ENCODE assay signal across 1 cellular context in genomic region chr2:241771286-241772062, GRCh38.
TF ChIP-seq lines count a peak whose summit lies in the region.

No MANE protein-coding gene starts in this region.

TF ChIP-seq in HepG2, 621 proteins besides CTCF, POLR2A, EP300 and RAD21 (continues in another document):
- TF ChIP-seq ZNF260 (CRISPR knock-in tag; IDR thresholded peaks at IDR 0.05; ENCODE audit: borderline replicate concordance, low read depth) (0 out of 2 replicates have a peak, but pooled peaks have one; percentile 80), TBP (CRISPR knock-in tag; IDR thresholded peaks at IDR 0.05) (peak; percentile 69; the same call in 1 of the 2 replicates), KLF6 (CRISPR knock-in tag; IDR thresholded peaks at IDR 0.05) (peak; percentile 87; the same call in 1 of the 2 replicates), HBP1 (CRISPR knock-in tag; IDR thresholded peaks at IDR 0.05; ENCODE audit: low read depth) (no peak), ELK4 (CRISPR knock-in tag; IDR thresholded peaks at IDR 0.05; ENCODE audit: borderline replicate concordance) (no peak), CCDC6 (CRISPR knock-in tag; IDR thresholded peaks at IDR 0.05) (peak; percentile 87), ZSCAN9 (CRISPR knock-in tag; IDR thresholded peaks at IDR 0.05; ENCODE audit: borderline replicate concordance) (no peak), HNF4A (CRISPR knock-in tag; IDR thresholded peaks at IDR 0.05) (peak; percentile 52), THAP11 (CRISPR knock-in tag; IDR thresholded peaks at IDR 0.05) (peak; percentile 34; the same call in 1 of the 2 replicates), REXO4 (CRISPR knock-in tag; IDR thresholded peaks at IDR 0.05; ENCODE audit: borderline replicate concordance) (peak; percentile 32; the same call in 1 of the 2 replicates), SATB2 (CRISPR knock-in tag; IDR thresholded peaks at IDR 0.05) (peak; percentile 78), BORCS8-MEF2B (CRISPR knock-in tag; IDR thresholded peaks at IDR 0.05) (peak; percentile 97), ZNF781 (CRISPR knock-in tag; IDR thresholded peaks at IDR 0.05; ENCODE audit: borderline replicate concordance, not compliant biosample characterization) (peak; percentile 97), KDM6A (CRISPR knock-in tag; IDR thresholded peaks at IDR 0.05; ENCODE audit: low read depth) (no peak), ZFP91 (CRISPR knock-in tag; IDR thresholded peaks at IDR 0.05; ENCODE audit: borderline replicate concordance) (peak; percentile 76), ZNF207 (IDR thresholded peaks at IDR 0.05; ENCODE audit: borderline replicate concordance) (no peak), IKZF1 (IDR thresholded peaks at IDR 0.05) (no peak), BRCA1 (CRISPR knock-in tag; IDR thresholded peaks at IDR 0.05) (0 out of 2 replicates have a peak, but pooled peaks have one; percentile 13), ZNF746 (CRISPR knock-in tag; IDR thresholded peaks at IDR 0.05) (peak; percentile 87), MTA1 (CRISPR knock-in tag; IDR thresholded peaks at IDR 0.05; ENCODE audit: borderline replicate concordance) (peak; percentile 89), ZNF678 (CRISPR knock-in tag; IDR thresholded peaks at IDR 0.05) (peak; percentile 67; the same call in 1 of the 2 replicates), ZNF850 (CRISPR knock-in tag; conservative IDR thresholded peaks at IDR 0.05) (peak; percentile 17; the same call in 1 of the 2 replicates), ZSCAN20 (CRISPR knock-in tag; IDR thresholded peaks at IDR 0.05; ENCODE audit: borderline replicate concordance) (peak; percentile 70; the same call in 1 of the 2 replicates), ZMYM2 (CRISPR knock-in tag; IDR thresholded peaks at IDR 0.05) (peak; percentile 77; the same call in 1 of the 2 replicates), ZNF441 (CRISPR knock-in tag; IDR thresholded peaks at IDR 0.05; ENCODE audit: borderline replicate concordance) (peak; percentile 89), RAD51 (IDR thresholded peaks at IDR 0.05; ENCODE audit: borderline replicate concordance) (no peak), SP4 (CRISPR knock-in tag; IDR thresholded peaks at IDR 0.05) (peak; percentile 70; the same call in 1 of the 2 replicates), MNT (IDR thresholded peaks at IDR 0.05) (peak; percentile 58), ZNF598 (CRISPR knock-in tag; IDR thresholded peaks at IDR 0.05; ENCODE audit: borderline replicate concordance) (peak; percentile 94; the same call in 1 of the 2 replicates), CHD2 (IDR thresholded peaks at IDR 0.05; ENCODE audit: low read depth, low read length) (peak; percentile 10; the same call in 1 of the 2 replicates), SOX6 (IDR thresholded peaks at IDR 0.05) (no peak), SOX6 (CRISPR knock-in tag; IDR thresholded peaks at IDR 0.05) (peak; percentile 86), ZC3H13 (CRISPR knock-in tag; IDR thresholded peaks at IDR 0.05) (peak; percentile 97), HHEX (CRISPR knock-in tag; IDR thresholded peaks at IDR 0.05) (peak; percentile 4; the same call in 1 of the 2 replicates), NFE2L1 (CRISPR knock-in tag; IDR thresholded peaks at IDR 0.05; ENCODE audit: borderline replicate concordance) (peak; percentile 91; the same call in 1 of the 2 replicates)
- TF ChIP-seq, protein P1, sequence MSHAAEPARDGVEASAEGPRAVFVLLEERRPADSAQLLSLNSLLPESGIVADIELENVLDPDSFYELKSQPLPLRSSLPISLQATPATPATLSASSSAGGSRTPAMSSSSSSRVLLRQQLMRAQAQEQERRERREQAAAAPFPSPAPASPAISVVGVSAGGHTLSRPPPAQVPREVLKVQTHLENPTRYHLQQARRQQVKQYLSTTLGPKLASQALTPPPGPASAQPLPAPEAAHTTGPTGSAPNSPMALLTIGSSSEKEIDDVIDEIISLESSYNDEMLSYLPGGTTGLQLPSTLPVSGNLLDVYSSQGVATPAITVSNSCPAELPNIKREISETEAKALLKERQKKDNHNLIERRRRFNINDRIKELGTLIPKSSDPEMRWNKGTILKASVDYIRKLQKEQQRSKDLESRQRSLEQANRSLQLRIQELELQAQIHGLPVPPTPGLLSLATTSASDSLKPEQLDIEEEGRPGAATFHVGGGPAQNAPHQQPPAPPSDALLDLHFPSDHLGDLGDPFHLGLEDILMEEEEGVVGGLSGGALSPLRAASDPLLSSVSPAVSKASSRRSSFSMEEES (CRISPR knock-in tag; IDR thresholded peaks at IDR 0.05): peak; percentile 79; the same call in 1 of the 2 replicates
- TF ChIP-seq, protein P2, sequence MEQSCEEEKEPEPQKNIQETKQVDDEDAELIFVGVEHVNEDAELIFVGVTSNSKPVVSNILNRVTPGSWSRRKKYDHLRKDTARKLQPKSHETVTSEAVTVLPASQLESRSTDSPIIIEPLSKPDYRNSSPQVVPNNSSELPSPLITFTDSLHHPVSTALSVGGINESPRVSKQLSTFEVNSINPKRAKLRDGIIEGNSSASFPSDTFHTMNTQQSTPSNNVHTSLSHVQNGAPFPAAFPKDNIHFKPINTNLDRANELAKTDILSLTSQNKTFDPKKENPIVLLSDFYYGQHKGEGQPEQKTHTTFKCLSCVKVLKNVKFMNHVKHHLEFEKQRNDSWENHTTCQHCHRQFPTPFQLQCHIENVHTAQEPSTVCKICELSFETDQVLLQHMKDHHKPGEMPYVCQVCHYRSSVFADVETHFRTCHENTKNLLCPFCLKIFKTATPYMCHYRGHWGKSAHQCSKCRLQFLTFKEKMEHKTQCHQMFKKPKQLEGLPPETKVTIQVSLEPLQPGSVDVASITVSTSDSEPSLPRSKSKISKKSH (CRISPR knock-in tag; IDR thresholded peaks at IDR 0.05; ENCODE audit: borderline replicate concordance): peak; percentile 82; the same call in 1 of the 2 replicates
- TF ChIP-seq, protein P3, sequence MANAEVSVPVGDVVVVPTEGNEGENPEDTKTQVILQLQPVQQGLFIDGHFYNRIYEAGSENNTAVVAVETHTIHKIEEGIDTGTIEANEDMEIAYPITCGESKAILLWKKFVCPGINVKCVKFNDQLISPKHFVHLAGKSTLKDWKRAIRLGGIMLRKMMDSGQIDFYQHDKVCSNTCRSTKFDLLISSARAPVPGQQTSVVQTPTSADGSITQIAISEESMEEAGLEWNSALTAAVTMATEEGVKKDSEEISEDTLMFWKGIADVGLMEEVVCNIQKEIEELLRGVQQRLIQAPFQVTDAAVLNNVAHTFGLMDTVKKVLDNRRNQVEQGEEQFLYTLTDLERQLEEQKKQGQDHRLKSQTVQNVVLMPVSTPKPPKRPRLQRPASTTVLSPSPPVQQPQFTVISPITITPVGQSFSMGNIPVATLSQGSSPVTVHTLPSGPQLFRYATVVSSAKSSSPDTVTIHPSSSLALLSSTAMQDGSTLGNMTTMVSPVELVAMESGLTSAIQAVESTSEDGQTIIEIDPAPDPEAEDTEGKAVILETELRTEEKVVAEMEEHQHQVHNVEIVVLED (CRISPR knock-in tag; IDR thresholded peaks at IDR 0.05; ENCODE audit: borderline replicate concordance): peak; percentile 54; the same call in 1 of the 2 replicates
- TF ChIP-seq, protein P4, sequence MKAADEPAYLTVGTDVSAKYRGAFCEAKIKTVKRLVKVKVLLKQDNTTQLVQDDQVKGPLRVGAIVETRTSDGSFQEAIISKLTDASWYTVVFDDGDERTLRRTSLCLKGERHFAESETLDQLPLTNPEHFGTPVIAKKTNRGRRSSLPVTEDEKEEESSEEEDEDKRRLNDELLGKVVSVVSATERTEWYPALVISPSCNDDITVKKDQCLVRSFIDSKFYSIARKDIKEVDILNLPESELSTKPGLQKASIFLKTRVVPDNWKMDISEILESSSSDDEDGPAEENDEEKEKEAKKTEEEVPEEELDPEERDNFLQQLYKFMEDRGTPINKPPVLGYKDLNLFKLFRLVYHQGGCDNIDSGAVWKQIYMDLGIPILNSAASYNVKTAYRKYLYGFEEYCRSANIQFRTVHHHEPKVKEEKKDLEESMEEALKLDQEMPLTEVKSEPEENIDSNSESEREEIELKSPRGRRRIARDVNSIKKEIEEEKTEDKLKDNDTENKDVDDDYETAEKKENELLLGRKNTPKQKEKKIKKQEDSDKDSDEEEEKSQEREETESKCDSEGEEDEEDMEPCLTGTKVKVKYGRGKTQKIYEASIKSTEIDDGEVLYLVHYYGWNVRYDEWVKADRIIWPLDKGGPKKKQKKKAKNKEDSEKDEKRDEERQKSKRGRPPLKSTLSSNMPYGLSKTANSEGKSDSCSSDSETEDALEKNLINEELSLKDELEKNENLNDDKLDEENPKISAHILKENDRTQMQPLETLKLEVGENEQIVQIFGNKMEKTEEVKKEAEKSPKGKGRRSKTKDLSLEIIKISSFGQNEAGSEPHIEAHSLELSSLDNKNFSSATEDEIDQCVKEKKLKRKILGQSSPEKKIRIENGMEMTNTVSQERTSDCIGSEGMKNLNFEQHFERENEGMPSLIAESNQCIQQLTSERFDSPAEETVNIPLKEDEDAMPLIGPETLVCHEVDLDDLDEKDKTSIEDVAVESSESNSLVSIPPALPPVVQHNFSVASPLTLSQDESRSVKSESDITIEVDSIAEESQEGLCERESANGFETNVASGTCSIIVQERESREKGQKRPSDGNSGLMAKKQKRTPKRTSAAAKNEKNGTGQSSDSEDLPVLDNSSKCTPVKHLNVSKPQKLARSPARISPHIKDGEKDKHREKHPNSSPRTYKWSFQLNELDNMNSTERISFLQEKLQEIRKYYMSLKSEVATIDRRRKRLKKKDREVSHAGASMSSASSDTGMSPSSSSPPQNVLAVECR (CRISPR knock-in tag; IDR thresholded peaks at IDR 0.05; ENCODE audit: borderline replicate concordance): peak; percentile 66; the same call in 1 of the 2 replicates
- TF ChIP-seq, protein P5, sequence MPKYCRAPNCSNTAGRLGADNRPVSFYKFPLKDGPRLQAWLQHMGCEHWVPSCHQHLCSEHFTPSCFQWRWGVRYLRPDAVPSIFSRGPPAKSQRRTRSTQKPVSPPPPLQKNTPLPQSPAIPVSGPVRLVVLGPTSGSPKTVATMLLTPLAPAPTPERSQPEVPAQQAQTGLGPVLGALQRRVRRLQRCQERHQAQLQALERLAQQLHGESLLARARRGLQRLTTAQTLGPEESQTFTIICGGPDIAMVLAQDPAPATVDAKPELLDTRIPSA (CRISPR knock-in tag; IDR thresholded peaks at IDR 0.05; ENCODE audit: borderline replicate concordance): 0 out of 2 replicates have a peak, but pooled peaks have one; percentile 19
- TF ChIP-seq, protein P6, sequence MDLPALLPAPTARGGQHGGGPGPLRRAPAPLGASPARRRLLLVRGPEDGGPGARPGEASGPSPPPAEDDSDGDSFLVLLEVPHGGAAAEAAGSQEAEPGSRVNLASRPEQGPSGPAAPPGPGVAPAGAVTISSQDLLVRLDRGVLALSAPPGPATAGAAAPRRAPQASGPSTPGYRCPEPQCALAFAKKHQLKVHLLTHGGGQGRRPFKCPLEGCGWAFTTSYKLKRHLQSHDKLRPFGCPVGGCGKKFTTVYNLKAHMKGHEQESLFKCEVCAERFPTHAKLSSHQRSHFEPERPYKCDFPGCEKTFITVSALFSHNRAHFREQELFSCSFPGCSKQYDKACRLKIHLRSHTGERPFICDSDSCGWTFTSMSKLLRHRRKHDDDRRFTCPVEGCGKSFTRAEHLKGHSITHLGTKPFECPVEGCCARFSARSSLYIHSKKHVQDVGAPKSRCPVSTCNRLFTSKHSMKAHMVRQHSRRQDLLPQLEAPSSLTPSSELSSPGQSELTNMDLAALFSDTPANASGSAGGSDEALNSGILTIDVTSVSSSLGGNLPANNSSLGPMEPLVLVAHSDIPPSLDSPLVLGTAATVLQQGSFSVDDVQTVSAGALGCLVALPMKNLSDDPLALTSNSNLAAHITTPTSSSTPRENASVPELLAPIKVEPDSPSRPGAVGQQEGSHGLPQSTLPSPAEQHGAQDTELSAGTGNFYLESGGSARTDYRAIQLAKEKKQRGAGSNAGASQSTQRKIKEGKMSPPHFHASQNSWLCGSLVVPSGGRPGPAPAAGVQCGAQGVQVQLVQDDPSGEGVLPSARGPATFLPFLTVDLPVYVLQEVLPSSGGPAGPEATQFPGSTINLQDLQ (CRISPR knock-in tag; IDR thresholded peaks at IDR 0.05): 0 out of 2 replicates have a peak, but pooled peaks have one; percentile 93
